Comparison of ENCODE assay signal across 21 cellular contexts in the genomic region with DNA sequence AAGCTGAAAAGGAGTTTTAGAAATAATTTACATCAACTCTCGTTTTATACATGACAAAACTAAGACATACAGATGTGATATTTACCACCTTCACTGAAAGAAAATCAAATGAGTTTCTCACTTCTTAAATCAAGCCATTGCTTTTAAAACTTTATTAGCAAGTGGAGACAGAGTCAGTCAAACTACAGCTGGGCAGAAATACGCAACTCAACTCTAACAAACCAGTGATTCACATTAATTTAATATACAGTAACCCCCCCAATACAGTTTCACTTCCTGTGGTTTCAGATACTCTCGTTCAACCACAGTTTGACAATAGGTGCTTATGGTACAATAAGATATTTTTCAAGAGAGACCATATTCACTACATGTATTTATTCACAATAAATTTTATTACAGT.
"Had no signal": no experiment of that assay in that cellular context is flagged by ENCODE, and none has a peak within 500 bp of the region (broad histone marks: within the 10 kb centered on the region; RNA-seq: fewer than 3 reads in every experiment).

No MANE protein-coding gene starts in this region.

- H3K27me3 ChIP-seq: brain microvascular endothelial cell, gastrocnemius medialis, heart left ventricle, right atrium auricular region, thyroid gland had no signal

- FAIRE-seq: urothelium cell line had no signal

- H3K9me3 ChIP-seq: gastrocnemius medialis, heart left ventricle, right atrium auricular region, thyroid gland had no signal

- DNase-seq: activated CD4-positive, alpha-beta T cell treated with anti-CD3 and anti-CD28 coated beads, Interleukin-2, amount 10 ng/mL, durations not matched to agents 7 days and 5 days; activated CD8-positive, alpha-beta T cell treated with anti-CD3 and anti-CD28 coated beads, Interleukin-2, amount 10 ng/mL, durations not matched to agents 7 days and 5 days; activated effector memory CD4-positive, alpha-beta T cell treated with Interleukin-2 at 50 U/mL for 16 hours; activated naive CD4-positive, alpha-beta T cell treated with anti-CD3 and anti-CD28 coated beads, Interleukin-2, amount 10 ng/mL, durations not matched to agents 7 days and 5 days; activated naive CD8-positive, alpha-beta T cell treated with anti-CD3 and anti-CD28 coated beads, Interleukin-2, amount 50 U/mL, for 24 hours; activated T-cell treated with anti-CD3 and anti-CD28 coated beads, Interleukin-2, amount 50 U/mL, for 24 hours; anterior cingulate cortex; brain microvascular endothelial cell; gastrocnemius medialis; heart left ventricle; kidney glomerular epithelial cell; left ventricle myocardium superior; stimulated activated CD4-positive, alpha-beta T cell treated with anti-CD3 and anti-CD28 coated beads, Interleukin-12 subunit alpha, Interleukin-12 subunit beta, amount 100 ng/mL, for 4 hours; stimulated activated CD4-positive, alpha-beta T cell treated with anti-CD3 and anti-CD28 coated beads, Interleukin-1b, Interleukin-23, amount 100 ng/mL, for 48 hours; stimulated activated CD8-positive, alpha-beta memory T cell treated with anti-CD3 and anti-CD28 coated beads, Interleukin-4, amount 100 ng/mL, for 48 hours; stimulated activated naive CD4-positive, alpha-beta T cell; T1000; thyroid gland had no signal

- ATAC-seq: activated CD8-positive, alpha-beta T cell treated with anti-CD3 and anti-CD28 coated beads, Interleukin-2, amount 10 ng/mL, durations not matched to agents 7 days and 5 days; activated naive CD8-positive, alpha-beta T cell treated with anti-CD3 and anti-CD28 coated beads, Interleukin-2, amount 50 U/mL, for 24 hours; gastrocnemius medialis; heart left ventricle; left ventricle myocardium superior had no signal

- H3K4me1 ChIP-seq: thyroid gland had no signal

- H3K36me3 ChIP-seq: brain microvascular endothelial cell, gastrocnemius medialis, heart left ventricle, right atrium auricular region, thyroid gland had no signal

- H3K4me3 ChIP-seq: coronary artery, gastrocnemius medialis, heart left ventricle, right atrium auricular region, thyroid gland had no signal

- H3K27ac ChIP-seq: brain microvascular endothelial cell, coronary artery, gastrocnemius medialis, heart left ventricle, right atrium auricular region, thyroid gland had no signal
